ENCODE assay signal across 29 cellular contexts in genomic region chr11:130712480-130712879, GRCh38.
"Had no signal": no experiment of that assay in that cellular context is flagged by ENCODE, and none has a peak within 500 bp of the region (broad histone marks: within the 10 kb centered on the region; RNA-seq: fewer than 3 reads in every experiment).

No MANE protein-coding gene starts in this region.

- ATAC-seq: mucosa of descending colon; naive thymus-derived CD8-positive, alpha-beta T cell; psoas muscle; sciatic nerve; stimulated activated naive B cell treated with anti-CD40 and anti-IgM and Interleukin-4, amounts not matched to agents 10 μg/mL and 1 μg/mL and 100 μg/mL, for 72 hours; stimulated activated naive CD8-positive, alpha-beta T cell treated with anti-CD3 and anti-CD28 coated beads, Interleukin-15, Interleukin-2, amounts not matched to agents 100 U/mL and 50 U/mL, for 24 hours had no signal

- H3K9ac ChIP-seq: neural progenitor cell, parathyroid adenoma had no signal

- H3K36me3 ChIP-seq: left ventricle myocardium inferior, neural progenitor cell, neutrophil, right atrium auricular region, stomach, thyroid gland, transverse colon, upper lobe of left lung, vagina had no signal

- H3K9me3 ChIP-seq: left ventricle myocardium inferior, mucosa of descending colon, neutrophil, psoas muscle, right atrium auricular region, stomach, testis, thyroid gland, transverse colon, upper lobe of left lung, vagina had no signal

- H3K9me3 Mint-ChIP-seq: immature natural killer cell; naive thymus-derived CD8-positive, alpha-beta T cell had no signal

- H3K4me3 ChIP-seq: left ventricle myocardium inferior, lung, mucosa of descending colon, neural progenitor cell, psoas muscle, right atrium auricular region, skin epidermis, stomach, testis, thyroid gland, transverse colon, upper lobe of left lung, vagina had no signal

- H3K4me1 ChIP-seq: left ventricle myocardium inferior, neural progenitor cell, parathyroid adenoma, psoas muscle, right atrium auricular region, stomach, testis, thyroid gland, transverse colon, upper lobe of left lung, vagina had no signal

- H3K4me1 Mint-ChIP-seq: immature natural killer cell; neural progenitor cell; stimulated activated naive B cell treated with anti-CD40 and anti-IgM and Interleukin-4, amounts not matched to agents 10 μg/mL and 1 μg/mL and 100 μg/mL, for 72 hours had no signal

- DNase-seq: hypothalamus; immature natural killer cell; kidney; left ventricle myocardium inferior; midbrain; mucosa of descending colon; naive thymus-derived CD8-positive, alpha-beta T cell; nephron progenitor cell; occipital lobe; psoas muscle; stimulated activated CD4-positive, alpha-beta T cell treated with anti-CD3 and anti-CD28 coated beads, Interleukin-12 subunit alpha, Interleukin-12 subunit beta, amount 100 ng/mL, for 4 hours; stimulated activated CD4-positive, alpha-beta T cell treated with anti-CD3 and anti-CD28 coated beads, Interleukin-15, amount 100 ng/mL, for 24 hours; stimulated activated CD4-positive, alpha-beta T cell treated with anti-CD3 and anti-CD28 coated beads, Interleukin-2, amount 100 ng/mL, for 24 hours; stimulated activated CD4-positive, alpha-beta T cell treated with anti-CD3 and anti-CD28 coated beads, Interleukin-4, amount 100 ng/mL, for 1 hour; stimulated activated naive B cell treated with anti-CD40 and anti-IgM and Interleukin-4, amounts not matched to agents 10 μg/mL and 1 μg/mL and 100 μg/mL, for 72 hours; stimulated activated naive CD8-positive, alpha-beta T cell treated with anti-CD3 and anti-CD28 coated beads, Interleukin-15, Interleukin-2, amounts not matched to agents 100 U/mL and 50 U/mL, for 24 hours; stomach; testis; thyroid gland; transverse colon; upper lobe of left lung had no signal

- H3K27me3 ChIP-seq: neural progenitor cell, neutrophil, right atrium auricular region, stomach, testis, thyroid gland, transverse colon, upper lobe of left lung, vagina had no signal

- H3K27ac ChIP-seq: left ventricle myocardium inferior, neural progenitor cell, neutrophil, parathyroid adenoma, psoas muscle, right atrium auricular region, skin epidermis, stomach, testis, thyroid gland, transverse colon, upper lobe of left lung, vagina had no signal

- H3K27ac Mint-ChIP-seq: immature natural killer cell; naive thymus-derived CD8-positive, alpha-beta T cell; nephron progenitor cell; neural progenitor cell; stimulated activated naive B cell treated with anti-CD40 and anti-IgM and Interleukin-4, amounts not matched to agents 10 μg/mL and 1 μg/mL and 100 μg/mL, for 72 hours had no signal

- H3K4me3 Mint-ChIP-seq: immature natural killer cell; naive thymus-derived CD8-positive, alpha-beta T cell; nephron progenitor cell; neural progenitor cell; stimulated activated naive B cell treated with anti-CD40 and anti-IgM and Interleukin-4, amounts not matched to agents 10 μg/mL and 1 μg/mL and 100 μg/mL, for 72 hours had no signal

- H3K36me3 Mint-ChIP-seq: immature natural killer cell; naive thymus-derived CD8-positive, alpha-beta T cell; neural progenitor cell; stimulated activated naive B cell treated with anti-CD40 and anti-IgM and Interleukin-4, amounts not matched to agents 10 μg/mL and 1 μg/mL and 100 μg/mL, for 72 hours had no signal
